ENCODE assay signal across 31 cellular contexts in genomic region chr18:68822926-68823325, GRCh38.
"Had no signal": no experiment of that assay in that cellular context is flagged by ENCODE, and none has a peak within 500 bp of the region (broad histone marks: within the 10 kb centered on the region; RNA-seq: fewer than 3 reads in every experiment).

No MANE protein-coding gene starts in this region.

- H3K27ac ChIP-seq: ascending aorta, cardiac muscle cell, colonic mucosa, gastroesophageal sphincter, hepatocyte, parathyroid adenoma, psoas muscle, right atrium auricular region, thoracic aorta had no signal

- H3K4me1 ChIP-seq: ascending aorta, colonic mucosa, gastroesophageal sphincter, parathyroid adenoma, psoas muscle had no signal

- H3K4me1 Mint-ChIP-seq: activated CD4-positive, alpha-beta memory T cell treated with anti-CD3 and anti-CD28 coated beads, Interleukin-2, amount 10 ng/mL, durations not matched to agents 7 days and 5 days; activated CD8-positive, alpha-beta memory T cell treated with anti-CD3 and anti-CD28 coated beads, Interleukin-2, amount 10 ng/mL, durations not matched to agents 7 days and 5 days; neural crest cell had no signal

- H3K9me3 ChIP-seq: ascending aorta, colonic mucosa, gastroesophageal sphincter, psoas muscle, right atrium auricular region, thoracic aorta had no signal

- H3K27me3 ChIP-seq: ascending aorta, cardiac muscle cell, colonic mucosa, gastroesophageal sphincter, hepatocyte, right atrium auricular region had no signal

- H3K36me3 Mint-ChIP-seq: activated CD8-positive, alpha-beta memory T cell treated with anti-CD3 and anti-CD28 coated beads, Interleukin-2, amount 10 ng/mL, durations not matched to agents 7 days and 5 days; activated naive CD8-positive, alpha-beta T cell; brain; naive thymus-derived CD4-positive, alpha-beta T cell had no signal

- H3K4me3 ChIP-seq: ascending aorta, cardiac muscle cell, colonic mucosa, gastroesophageal sphincter, hepatocyte, psoas muscle, right atrium auricular region, smooth muscle cell, thoracic aorta had no signal

- H3K9me3 Mint-ChIP-seq: activated CD4-positive, alpha-beta memory T cell treated with anti-CD3 and anti-CD28 coated beads, Interleukin-2, amount 10 ng/mL, durations not matched to agents 7 days and 5 days; activated T-helper 2 cell treated with anti-CD3 and anti-CD28 coated beads, Interferon-gamma antibody, Interleukin-2, Interleukin-4, amounts not matched to agents 10 μg/mL and 5 μg/mL and 100 μg/mL, durations not matched to agents 14 hours and 24 hours and 36 hours; naive thymus-derived CD4-positive, alpha-beta T cell; neural crest cell; T-helper 2 cell treated with Interferon-gamma antibody and Interleukin-4, amounts not matched to agents 5 μg/mL and 100 μg/mL, for 36 hours had no signal

- DNase-seq: activated CD4-positive, alpha-beta memory T cell treated with anti-CD3 and anti-CD28 coated beads, Interleukin-2, amount 10 ng/mL, durations not matched to agents 7 days and 5 days; activated CD4-positive, alpha-beta T cell treated with anti-CD3 and anti-CD28 coated beads for 4 hours; activated CD4-positive, CD25-positive, alpha-beta regulatory T cell; activated CD8-positive, alpha-beta memory T cell treated with anti-CD3 and anti-CD28 coated beads, Interleukin-2, amount 10 ng/mL, durations not matched to agents 7 days and 5 days; activated T-cell treated with anti-CD3 and anti-CD28 coated beads, Interleukin-2, amount 50 U/mL, for 48 hours; cerebellar nuclear complex; colonic mucosa; effector CD8-positive, alpha-beta T cell; left cardiac atrium; left ventricle myocardium superior; midbrain; naive thymus-derived CD4-positive, alpha-beta T cell; occipital lobe; psoas muscle; stimulated activated CD4-positive, alpha-beta T cell treated with anti-CD3 and anti-CD28 coated beads, Interleukin-2, amount 100 ng/mL, for 48 hours; stimulated activated naive CD8-positive, alpha-beta T cell treated with anti-CD3 and anti-CD28 coated beads, Interleukin-15, Interleukin-2, amounts not matched to agents 100 U/mL and 50 U/mL, for 24 hours; T-helper 1 cell; trophoblast cell had no signal

- H3K27me3 Mint-ChIP-seq: activated CD4-positive, alpha-beta memory T cell treated with anti-CD3 and anti-CD28 coated beads, Interleukin-2, amount 10 ng/mL, durations not matched to agents 7 days and 5 days; activated naive CD8-positive, alpha-beta T cell; brain; naive thymus-derived CD4-positive, alpha-beta T cell had no signal

- H3K36me3 ChIP-seq: ascending aorta, cardiac muscle cell, colonic mucosa, gastroesophageal sphincter, right atrium auricular region, thoracic aorta had no signal

- H3K27ac Mint-ChIP-seq: activated CD4-positive, alpha-beta memory T cell treated with anti-CD3 and anti-CD28 coated beads, Interleukin-2, amount 10 ng/mL, durations not matched to agents 7 days and 5 days; activated CD8-positive, alpha-beta memory T cell treated with anti-CD3 and anti-CD28 coated beads, Interleukin-2, amount 10 ng/mL, durations not matched to agents 7 days and 5 days; activated naive CD8-positive, alpha-beta T cell; activated T-helper 2 cell treated with anti-CD3 and anti-CD28 coated beads, Interferon-gamma antibody, Interleukin-2, Interleukin-4, amounts not matched to agents 10 μg/mL and 5 μg/mL and 100 μg/mL, durations not matched to agents 14 hours and 24 hours and 36 hours; naive thymus-derived CD4-positive, alpha-beta T cell; T-helper 2 cell treated with Interferon-gamma antibody and Interleukin-4, amounts not matched to agents 5 μg/mL and 100 μg/mL, for 36 hours had no signal

- ATAC-seq: activated CD8-positive, alpha-beta memory T cell treated with anti-CD3 and anti-CD28 coated beads, Interleukin-2, amount 10 ng/mL, durations not matched to agents 7 days and 5 days; gastroesophageal sphincter; left cardiac atrium; left ventricle myocardium superior; naive thymus-derived CD4-positive, alpha-beta T cell; psoas muscle; stimulated activated naive CD8-positive, alpha-beta T cell treated with anti-CD3 and anti-CD28 coated beads, Interleukin-15, Interleukin-2, amounts not matched to agents 100 U/mL and 50 U/mL, for 24 hours had no signal

- H3K9ac ChIP-seq: parathyroid adenoma had no signal

- H3K4me3 Mint-ChIP-seq: activated CD4-positive, alpha-beta memory T cell treated with anti-CD3 and anti-CD28 coated beads, Interleukin-2, amount 10 ng/mL, durations not matched to agents 7 days and 5 days; activated CD8-positive, alpha-beta memory T cell treated with anti-CD3 and anti-CD28 coated beads, Interleukin-2, amount 10 ng/mL, durations not matched to agents 7 days and 5 days; activated naive CD8-positive, alpha-beta T cell; brain; naive thymus-derived CD4-positive, alpha-beta T cell; neural crest cell; T-helper 2 cell treated with Interferon-gamma antibody and Interleukin-4, amounts not matched to agents 5 μg/mL and 100 μg/mL, for 36 hours had no signal
